Comparison of ENCODE assay signal across 12 cellular contexts in the genomic region with DNA sequence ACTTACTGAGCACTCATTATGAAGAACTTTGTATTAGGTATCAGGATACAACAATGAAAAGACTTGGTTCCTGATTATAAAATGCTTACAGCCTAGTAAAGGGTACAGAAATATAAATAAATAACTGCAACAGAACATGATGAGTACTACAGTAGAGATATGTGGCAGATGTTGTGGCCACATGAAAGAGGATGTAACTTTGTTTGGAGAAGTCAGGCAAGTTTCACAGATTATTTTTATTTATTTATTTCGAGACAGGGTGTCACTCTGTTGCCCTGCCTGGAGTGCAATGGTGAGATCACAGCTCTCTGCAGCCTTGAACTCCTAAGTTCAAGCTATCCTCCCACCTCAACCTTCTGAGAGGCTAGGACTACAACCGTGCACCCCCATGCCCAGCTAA. TPM values are rescaled to one million over a fixed set of nuclear protein-coding genes. Genes with fewer than 3 reads are reported as not detected.
A peak's percentile ranks its signal among the peaks of the same experiment; 100 is the strongest.
DNase-seq lines count a peak whose midpoint lies in the region; ATAC-seq and TF ChIP-seq lines count a peak whose summit lies in the region.
"Had no signal": no experiment of that assay in that cellular context is flagged by ENCODE, and none has a peak within 500 bp of the region (broad histone marks: within the 10 kb centered on the region; RNA-seq: fewer than 3 reads in every experiment).

No MANE protein-coding gene starts in this region.

- peak overlapping the region; percentile 33; the same call in 1 of the 2 replicates for H2AFZ ChIP-seq in MM.1S (ENCODE audit: low read length)
- H2AFZ ChIP-seq: hepatocyte had no signal

- intact Hi-C loops in left ventricle myocardium superior (cut with micrococcal nuclease), result no loop called here
- intact Hi-C loops in cardiac septum (cut with DNase I), result no loop called here
- intact Hi-C loops in upper lobe of right lung (cut with DNase I), result no loop called here

- TF ChIP-seq CTCF in MM.1S (IDR thresholded peaks at IDR 0.05; ENCODE audit: low read length), result no peak
- no peak for TF ChIP-seq CTCF in upper lobe of right lung (IDR thresholded peaks at IDR 0.05)

- no peaks in the 10 kb centered on the region for H4K20me1 ChIP-seq in MM.1S (ENCODE audit: insufficient read depth, low read length)

- ATAC-seq in left ventricle myocardium superior (peak; percentile 51), HG02798 (IDR thresholded peaks at IDR 0.05; ENCODE audit: poor library complexity, unreplicated experiment) (peak; percentile 79), upper lobe of right lung (peak; percentile 47)
- ATAC-seq: activated naive CD4-positive, alpha-beta T cell treated with anti-CD3 and anti-CD28 coated beads, Interleukin-2, amount 50 U/mL, for 72 hours had no signal

- H3K4me3 ChIP-seq in MM.1S (ENCODE audit: low read length) (no peak overlapping the region), upper lobe of right lung (no peak overlapping the region)
- H3K4me3 ChIP-seq: hepatocyte had no signal

- no peaks in the 10 kb centered on the region for H3K27me3 ChIP-seq in MM.1S (replicated peaks; ENCODE audit: insufficient read depth, low read length)
- no peaks in the 10 kb centered on the region for H3K27me3 ChIP-seq in upper lobe of right lung
- H3K27me3 ChIP-seq: hepatocyte had no signal

- H3K9me3 ChIP-seq in MM.1S (replicated peaks; ENCODE audit: insufficient read depth, low read length) (no peaks in the 10 kb centered on the region), upper lobe of right lung (no peaks in the 10 kb centered on the region)

- no peak overlapping the region for H3K9ac ChIP-seq in MM.1S (ENCODE audit: low read length)

- no peak for DNase-seq in left ventricle myocardium superior
- DNase-seq in cardiac septum (ENCODE audit: low spot score), result no peak
- peak; percentile 44 for DNase-seq in MM.1S
- no peak for DNase-seq in upper lobe of right lung
- no peak for DNase-seq in activated T-cell treated with anti-CD3 and anti-CD28 coated beads for 4 hours
- DNase-seq in anterior cingulate cortex (lab: John Stamatoyannopoulos, UW), result no peak
- DNase-seq in dermis blood vessel endothelial cell, result no peak
- DNase-seq: ACHN, GF-D8 had no signal

- H3F3A ChIP-seq in MM.1S (ENCODE audit: insufficient read depth, low read length), result peaks cover 8% of the 10 kb centered on the region; the same call in 1 of the 2 replicates

- H3K27ac ChIP-seq in MM.1S (ENCODE audit: low read length) (peak overlapping the region; percentile 12; the same call in 1 of the 2 replicates), upper lobe of right lung (no peak overlapping the region)
- H3K27ac ChIP-seq: hepatocyte had no signal

- H3K4me1 ChIP-seq in MM.1S (ENCODE audit: low read length), result peaks cover 17% of the 10 kb centered on the region
- H3K4me1 ChIP-seq in upper lobe of right lung, result no peaks in the 10 kb centered on the region

- H3K9me2 ChIP-seq in MM.1S (replicated peaks; ENCODE audit: insufficient read depth, low read length), result no peaks in the 10 kb centered on the region

- no peaks in the 10 kb centered on the region for H3K79me2 ChIP-seq in MM.1S (ENCODE audit: low read length)
- H3K79me2 ChIP-seq: hepatocyte had no signal

- peak overlapping the region; percentile 33; the same call in 1 of the 2 replicates for H3K4me2 ChIP-seq in MM.1S (ENCODE audit: low read depth, low read length)
- H3K4me2 ChIP-seq: hepatocyte had no signal

- H3K36me3 ChIP-seq in MM.1S (replicated peaks; ENCODE audit: insufficient read depth, low read length), result no peaks in the 10 kb centered on the region
- H3K36me3 ChIP-seq in upper lobe of right lung, result no peaks in the 10 kb centered on the region

RNA-seq across cellular contexts. Expression of a gene that starts 15.8 kb away (rescaled TPM):
- total RNA-seq in left ventricle myocardium superior, result 53.8 TPM
- total RNA-seq in cardiac septum, result 57.0 TPM
- 51.4 TPM for total RNA-seq in upper lobe of right lung
- total RNA-seq in dermis blood vessel endothelial cell, result 16.0 and 31.6 TPM in 2 replicates

RNA-seq across cellular contexts. Expression of a gene that starts 43.5 kb away (rescaled TPM):
- total RNA-seq in left ventricle myocardium superior (8.7 TPM), cardiac septum (12.1 TPM), upper lobe of right lung (53.8 TPM), dermis blood vessel endothelial cell (20.9 and 21.7 TPM in 2 replicates)
